ENCODE assay signal across 9 cellular contexts in the genomic region with DNA sequence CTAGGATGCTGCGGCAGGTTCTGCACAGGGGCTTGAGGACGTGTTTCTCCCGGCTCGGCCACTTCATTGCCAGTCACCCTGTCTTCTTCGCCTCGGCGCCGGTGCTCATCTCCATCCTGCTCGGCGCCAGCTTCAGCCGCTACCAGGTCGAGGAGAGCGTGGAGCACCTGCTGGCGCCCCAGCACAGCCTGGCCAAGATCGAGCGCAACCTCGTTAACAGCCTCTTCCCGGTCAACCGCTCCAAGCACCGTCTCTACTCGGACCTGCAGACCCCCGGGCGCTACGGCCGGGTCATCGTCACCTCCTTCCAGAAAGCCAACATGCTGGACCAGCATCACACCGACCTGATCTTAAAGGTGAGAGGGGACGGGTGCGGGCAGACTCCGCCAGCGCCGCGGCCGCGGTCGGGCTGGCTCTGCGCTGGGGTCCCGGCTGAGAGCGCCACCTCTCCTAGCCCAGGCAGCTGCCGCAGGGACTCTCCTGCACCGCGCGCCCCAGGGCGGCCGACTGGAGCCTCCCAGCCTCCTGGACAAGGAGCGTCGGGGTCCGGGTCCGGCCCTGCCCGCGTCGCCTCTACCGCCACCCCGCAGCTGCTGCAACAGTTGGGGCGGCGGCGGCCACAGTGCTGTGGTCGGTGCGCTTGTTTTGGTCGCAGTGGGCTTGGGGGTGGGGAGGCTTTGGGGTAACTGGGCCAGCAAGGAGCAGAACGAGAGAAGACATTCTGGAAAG. TPM values are rescaled to one million over a fixed set of nuclear protein-coding genes. Genes with fewer than 3 reads are reported as not detected.
DNase-seq lines count a peak whose midpoint lies in the region; ATAC-seq and TF ChIP-seq lines count a peak whose summit lies in the region.
"Had no signal": no experiment of that assay in that cellular context is flagged by ENCODE, and none has a peak within 500 bp of the region (broad histone marks: within the 10 kb centered on the region; RNA-seq: fewer than 3 reads in every experiment).

No MANE protein-coding gene starts in this region.

- POLR2A ChIA-PET in Panc1 (lab: Charles Lee) = no interaction called here

- H3K36me3 ChIP-seq in Panc1 (ENCODE audit: control insufficient read depth, insufficient read depth, low read length) (no peaks in the 10 kb centered on the region), kidney epithelial cell (ENCODE audit: control insufficient read depth, insufficient read depth, low read length) (no peaks in the 10 kb centered on the region), stomach smooth muscle (ENCODE audit: control insufficient read depth in 2 of 2, insufficient read depth in 2 of 2, low read length in 2 of 2) (no peaks in the 10 kb centered on the region)

- no peaks in the 10 kb centered on the region for H3K4me1 ChIP-seq in Panc1 (ENCODE audit: control insufficient read depth, insufficient read depth, low read length)
- H3K4me1 ChIP-seq in stomach smooth muscle (ENCODE audit: control insufficient read depth, insufficient read depth, low read length) = peaks cover 17% of the 10 kb centered on the region

- peak; percentile 62 for ATAC-seq in Panc1
- ATAC-seq in GM21381 (IDR thresholded peaks at IDR 0.05; ENCODE audit: unreplicated experiment) = no peak
- no peak for ATAC-seq in GM18873 (IDR thresholded peaks at IDR 0.05; ENCODE audit: low FRiP score, unreplicated experiment)
- no peak for ATAC-seq in HG03378 (IDR thresholded peaks at IDR 0.05; ENCODE audit: unreplicated experiment)

- no peak overlapping the region for H3K9ac ChIP-seq in stomach smooth muscle (ENCODE audit: low read length in 2 of 2)

- H3K27ac Mint-ChIP-seq in activated T-cell treated with anti-CD3 and anti-CD28 coated beads, Interleukin-2, amount 50 U/mL, for 24 hours = no peak overlapping the region
- H3K27ac Mint-ChIP-seq: activated naive CD4-positive, alpha-beta T cell treated with anti-CD3 and anti-CD28 coated beads, Interleukin-2, amount 10 ng/mL, durations not matched to agents 7 days and 5 days had no signal

- intact Hi-C loops in Panc1 (cut with micrococcal nuclease; ENCODE audit: unreplicated experiment) = no loop called here

- BruUV-seq in Panc1 (replicated peaks; lab: Mats Ljungman, UMichigan) = no TSS peak

- peaks cover 74% of the 10 kb centered on the region for H3K27me3 Mint-ChIP-seq in activated T-cell treated with anti-CD3 and anti-CD28 coated beads, Interleukin-2, amount 50 U/mL, for 24 hours

- H3K27ac ChIP-seq in Panc1 (ENCODE audit: low read length) (no peak overlapping the region), stomach smooth muscle (ENCODE audit: low read length) (no peak overlapping the region)

- H3K4me3 ChIP-seq in Panc1 (ENCODE audit: low read depth in 2 of 2, low read length in 2 of 2) = peak overlapping the region; percentile 31 to 32
- H3K4me3 ChIP-seq in kidney epithelial cell (ENCODE audit: low read depth, low read length) = peak overlapping the region; percentile 22
- H3K4me3 ChIP-seq in stomach smooth muscle (ENCODE audit: low read length in 2 of 2) = peak overlapping the region; percentile 35 to 73

- no peak for TF ChIP-seq CTCF in Panc1 (IDR thresholded peaks at IDR 0.05)
- TF ChIP-seq CTCF in kidney epithelial cell (IDR thresholded peaks at IDR 0.05; ENCODE audit: insufficient read depth, low read length, poor library complexity, severe bottlenecking) = no peak

- peak overlapping the region; percentile 49 for H3K4me3 Mint-ChIP-seq in activated T-cell treated with anti-CD3 and anti-CD28 coated beads, Interleukin-2, amount 50 U/mL, for 24 hours
- H3K4me3 Mint-ChIP-seq: activated naive CD4-positive, alpha-beta T cell treated with anti-CD3 and anti-CD28 coated beads, Interleukin-2, amount 10 ng/mL, durations not matched to agents 7 days and 5 days had no signal

- H3K9me3 Mint-ChIP-seq in activated T-cell treated with anti-CD3 and anti-CD28 coated beads, Interleukin-2, amount 50 U/mL, for 24 hours = no peaks in the 10 kb centered on the region
- H3K9me3 Mint-ChIP-seq: activated naive CD4-positive, alpha-beta T cell treated with anti-CD3 and anti-CD28 coated beads, Interleukin-2, amount 10 ng/mL, durations not matched to agents 7 days and 5 days had no signal

- no peaks in the 10 kb centered on the region for H3K9me3 ChIP-seq in Panc1 (ENCODE audit: control insufficient read depth, insufficient read depth, low read depth, low read length)
- H3K9me3 ChIP-seq in stomach smooth muscle (ENCODE audit: control insufficient read depth in 2 of 2, low read length in 2 of 2) = no peaks in the 10 kb centered on the region

- H3K27me3 ChIP-seq in Panc1 (ENCODE audit: control insufficient read depth, insufficient read depth, low read length) (no peaks in the 10 kb centered on the region; the same call in 1 of the 2 replicates), kidney epithelial cell (ENCODE audit: control insufficient read depth, insufficient read depth, low read length) (peaks cover 35% of the 10 kb centered on the region), stomach smooth muscle (ENCODE audit: control insufficient read depth in 1 of 2, insufficient read depth in 2 of 2, low read length in 2 of 2) (peaks cover 20 to 27% of the 10 kb centered on the region in 2 donors)

- peaks cover 11% of the 10 kb centered on the region for H3K4me1 Mint-ChIP-seq in activated T-cell treated with anti-CD3 and anti-CD28 coated beads, Interleukin-2, amount 50 U/mL, for 24 hours (ENCODE audit: low read depth)

- CTCF ChIA-PET in Panc1 (lab: Charles Lee) = no interaction called here

- no peaks in the 10 kb centered on the region for H3K36me3 Mint-ChIP-seq in activated T-cell treated with anti-CD3 and anti-CD28 coated beads, Interleukin-2, amount 50 U/mL, for 24 hours (ENCODE audit: low read depth)
- H3K36me3 Mint-ChIP-seq: activated naive CD4-positive, alpha-beta T cell treated with anti-CD3 and anti-CD28 coated beads, Interleukin-2, amount 10 ng/mL, durations not matched to agents 7 days and 5 days had no signal

- in situ Hi-C loops in Panc1 (cut with HindIII; ENCODE audit: low pct_unique_long_range_greater_than_20kb, low sequenced_read_pairs) = no loop called here

- peak; percentile 30 for DNase-seq in activated T-cell treated with anti-CD3 and anti-CD28 coated beads, Interleukin-2, amount 50 U/mL, for 24 hours
- DNase-seq in activated T-cell treated with anti-CD3 and anti-CD28 coated beads, Interleukin-2, amount 50 U/mL, for 1 hour = no peak
- DNase-seq in Panc1 (ENCODE audit: low read depth, low spot score) (no peak), kidney epithelial cell (ENCODE audit: low read depth) (no peak)
- DNase-seq: activated naive CD4-positive, alpha-beta T cell treated with anti-CD3 and anti-CD28 coated beads, Interleukin-2, amount 10 ng/mL, durations not matched to agents 7 days and 5 days had no signal

RNA-seq across cellular contexts. Expression of gene PTCHD1, which starts 0.4 kb away (rescaled TPM):
- total RNA-seq in Panc1 (2021; ENCODE audit: unreplicated experiment) (1.4 TPM), kidney epithelial cell (0.17 and 0.68 TPM in 2 replicates)
- polyA plus RNA-seq in Panc1 (2012; ENCODE audit: insufficient read length) = 1.1 TPM
